ENCODE assay signal across 9 cellular contexts in the genomic region with DNA sequence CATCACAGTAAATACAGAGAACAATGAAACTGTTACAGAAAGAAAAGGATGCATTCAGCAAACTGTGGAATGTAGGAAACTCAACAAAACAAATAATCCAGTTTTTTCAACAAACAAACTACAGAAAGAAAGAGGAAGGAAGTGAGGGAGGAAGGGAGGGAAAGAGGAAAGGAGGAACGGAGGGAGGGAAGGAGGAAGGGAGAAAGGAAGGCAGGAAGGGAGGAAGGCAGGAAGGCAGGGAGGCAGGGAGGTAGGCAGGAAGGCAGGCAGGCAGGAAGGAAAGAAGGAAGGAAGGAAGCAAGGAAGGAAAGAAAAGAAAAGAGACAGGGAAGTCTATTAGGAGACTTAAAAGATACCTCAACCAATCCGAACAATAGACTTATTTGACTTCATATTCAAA.
"Had no signal": no experiment of that assay in that cellular context is flagged by ENCODE, and none has a peak within 500 bp of the region (broad histone marks: within the 10 kb centered on the region; RNA-seq: fewer than 3 reads in every experiment).

No MANE protein-coding gene starts in this region.

- H3K27me3 Mint-ChIP-seq: IgD-negative memory B cell had no signal

- H3K27ac Mint-ChIP-seq: HFFc6, IgD-negative memory B cell had no signal

- H3K4me3 ChIP-seq: GM23248, HAP-1 had no signal

- H3K4me3 Mint-ChIP-seq: HFFc6, IgD-negative memory B cell had no signal

- H3K9me3 ChIP-seq: HAP-1 had no signal

- H3K9ac ChIP-seq: GM23248 had no signal

- H3K4me1 ChIP-seq: HAP-1 had no signal

- H3K36me3 ChIP-seq: HAP-1 had no signal

- FAIRE-seq: HepG2 had no signal

- ATAC-seq: HCT116, HepG2 had no signal

- H3K27ac ChIP-seq: GM23248, HL-60 had no signal

- DNase-seq: GM23248, GOT3, H7, HFFc6 had no signal

- H2AFZ ChIP-seq: GM23248 had no signal
